ENCODE assay signal across 13 cellular contexts in genomic region chr9:16866542-16866941, GRCh38.
DNase-seq lines count a peak whose midpoint lies in the region; ATAC-seq and TF ChIP-seq lines count a peak whose summit lies in the region.
"Had no signal": no experiment of that assay in that cellular context is flagged by ENCODE, and none has a peak within 500 bp of the region (broad histone marks: within the 10 kb centered on the region; RNA-seq: fewer than 3 reads in every experiment).

No MANE protein-coding gene starts in this region.

- ATAC-seq in GM19324 (IDR thresholded peaks at IDR 0.05; ENCODE audit: low FRiP score, unreplicated experiment) (no peak), GM18909 (IDR thresholded peaks at IDR 0.05; ENCODE audit: poor library complexity, unreplicated experiment) (no peak), HG02840 (IDR thresholded peaks at IDR 0.05; ENCODE audit: low FRiP score, unreplicated experiment) (no peak)

- H3K4me3 ChIP-seq in WI38 (ENCODE audit: low read depth, low read length) (peak overlapping the region; percentile 83; the same call in 1 of the 2 replicates), skeletal muscle cell (ENCODE audit: low read depth, low read length) (peak overlapping the region; percentile 17)
- H3K4me3 ChIP-seq: BLaER1 treated with 17β-estradiol and CSF1 and Interleukin-3, amounts not matched to agents 10 nM and 100 nM had no signal

- no peak for TF ChIP-seq CTCF in WI38 (IDR thresholded peaks at IDR 0.05; ENCODE audit: low read depth, low read length)

- DNase-seq in HCEC 1CT, result peak; percentile 55
- DNase-seq in glomerular visceral epithelial cell (ENCODE audit: extremely low spot score), result peak; percentile 17
- DNase-seq in skeletal muscle cell (ENCODE audit: low read depth), result no peak
- DNase-seq in hepatic stellate cell (ENCODE audit: low spot score), result no peak
- DNase-seq: activated T-cell treated with anti-CD3 and anti-CD28 coated beads, Interleukin-2, amount 50 U/mL, for 1 hour; NCI-H345; stimulated activated naive CD4-positive, alpha-beta T cell; SW 1271 had no signal

Comparison
In these comparisons a context has a peak if more than half of its experiments do, and no peak if none do; other contexts are left out.
1. DNase-seq: peak in HCEC 1CT (single experiment) and glomerular visceral epithelial cell (single experiment); none in skeletal muscle cell (single experiment) and hepatic stellate cell (single experiment).